In genomic region chr17:77061711-77062110, GRCh38 we compare ENCODE assay signal across 15 cellular contexts.
"Had no signal": no experiment of that assay in that cellular context is flagged by ENCODE, and none has a peak within 500 bp of the region (broad histone marks: within the 10 kb centered on the region; RNA-seq: fewer than 3 reads in every experiment).

No MANE protein-coding gene starts in this region.

- DNase-seq: activated CD4-positive, alpha-beta T cell treated with anti-CD3 and anti-CD28 coated beads for 1 hour; activated gamma-delta T cell treated with Interleukin-2 at 50 U/mL for 16 hours; amniotic stem cell; effector memory CD4-positive, alpha-beta T cell; esophagus squamous epithelium; left ventricle myocardium superior; occipital lobe; posterior cingulate gyrus; sigmoid colon; stimulated activated CD4-positive, alpha-beta T cell treated with anti-CD3 and anti-CD28 coated beads, Interleukin-4, amount 100 ng/mL, for 4 hours; testis; upper lobe of left lung had no signal

- H3K27me3 ChIP-seq: cardiac muscle cell, testis, upper lobe of left lung had no signal

- H3K36me3 ChIP-seq: cardiac muscle cell, esophagus squamous epithelium, sigmoid colon, upper lobe of left lung had no signal

- H3K9me3 ChIP-seq: esophagus squamous epithelium, sigmoid colon, testis, upper lobe of left lung had no signal

- H3K27ac ChIP-seq: cardiac muscle cell, esophagus squamous epithelium, sigmoid colon, testis, upper lobe of left lung, VCaP had no signal

- H3K4me1 ChIP-seq: esophagus squamous epithelium, sigmoid colon, testis, upper lobe of left lung had no signal

- H3K4me3 ChIP-seq: cardiac muscle cell, esophagus squamous epithelium, sigmoid colon, testis, upper lobe of left lung had no signal

- ATAC-seq: left ventricle myocardium superior; stimulated activated memory B cell treated with anti-CD40 and anti-IgM and Interleukin-4, amounts not matched to agents 10 μg/mL and 1 μg/mL and 100 μg/mL, for 72 hours had no signal
